ENCODE assay signal across 27 cellular contexts in the genomic region with DNA sequence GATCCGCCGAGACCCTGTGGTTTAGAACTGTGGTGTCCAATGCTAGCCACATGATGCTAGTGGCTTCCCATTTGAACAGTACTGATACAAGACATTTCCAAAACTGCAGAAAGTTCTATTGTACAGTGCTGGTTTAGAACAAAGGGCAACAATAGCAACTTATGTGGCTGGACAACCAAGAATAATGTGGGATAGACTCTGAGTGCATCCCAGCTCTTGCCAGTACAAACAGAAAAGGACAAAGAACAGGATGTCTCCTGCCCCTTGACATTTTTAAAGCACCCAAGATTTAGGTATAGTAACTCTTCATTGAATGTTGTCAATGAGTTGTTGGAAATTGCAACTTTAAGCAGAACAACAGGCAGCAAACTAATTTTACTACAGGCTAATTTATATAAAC.
"Had no signal": no experiment of that assay in that cellular context is flagged by ENCODE, and none has a peak within 500 bp of the region (broad histone marks: within the 10 kb centered on the region; RNA-seq: fewer than 3 reads in every experiment).

No MANE protein-coding gene starts in this region.

- DNase-seq: activated CD4-positive, alpha-beta T cell treated with anti-CD3 and anti-CD28 coated beads, Interleukin-2, amount 10 ng/mL, durations not matched to agents 24 days and 14 days; activated CD4-positive, alpha-beta T cell treated with anti-CD3 and anti-CD28 coated beads, Interleukin-2, amount 50 U/mL, for 4 hours; activated CD8-positive, alpha-beta T cell treated with anti-CD3 and anti-CD28 coated beads for 36 hours; activated effector memory CD4-positive, alpha-beta T cell treated with anti-CD3 and anti-CD28 coated beads, Interleukin-2, amount 50 U/mL, for 16 hours; activated naive CD4-positive, alpha-beta T cell treated with anti-CD3 and anti-CD28 coated beads for 36 hours; activated T-cell treated with anti-CD3 and anti-CD28 coated beads, Interleukin-2, amount 50 U/mL, for 1 hour; activated T-cell treated with anti-CD3 and anti-CD28 coated beads, Interleukin-2, amount 50 U/mL, for 72 hours; adrenal gland; Kasumi-1; KG1; MM.1S; MV-4-11; NCI-H1092; NCI-H1436 treated with DMSO at 0.1 percent for 48 hours; NCI-H1694 treated with DMSO at 0.1 percent for 48 hours; NCI-H2029; NCI-H345; NCI-H524 treated with DMSO at 0.1 percent for 48 hours; NK-92 treated with Interleukin-12 subunit alpha and Interleukin-12 subunit beta, amount 100 ng/mL, for 24 hours; PC-3; Peyer's patch; RPMI8226 had no signal

- H3K4me3 ChIP-seq: adrenal gland, Peyer's patch, SK-N-MC had no signal

- H3K4me1 Mint-ChIP-seq: activated CD4-positive, alpha-beta T cell treated with anti-CD3 and anti-CD28 coated beads, Interleukin-2, amount 10 ng/mL, durations not matched to agents 24 days and 14 days; activated T-helper 17 cell treated with anti-CD3 and anti-CD28 coated beads, Interleukin-2, amount 50 U/mL, for 72 hours had no signal

- H3K9me3 Mint-ChIP-seq: activated CD4-positive, alpha-beta T cell treated with anti-CD3 and anti-CD28 coated beads, Interleukin-2, amount 10 ng/mL, durations not matched to agents 24 days and 14 days; activated naive CD4-positive, alpha-beta T cell treated with anti-CD3 and anti-CD28 coated beads for 36 hours had no signal

- H3K4me1 ChIP-seq: adrenal gland, Peyer's patch had no signal

- H3K36me3 Mint-ChIP-seq: activated naive CD4-positive, alpha-beta T cell treated with anti-CD3 and anti-CD28 coated beads, Interleukin-2, amount 50 U/mL, for 72 hours had no signal

- H3K27me3 Mint-ChIP-seq: activated CD4-positive, alpha-beta T cell treated with anti-CD3 and anti-CD28 coated beads, Interleukin-2, amount 10 ng/mL, durations not matched to agents 24 days and 14 days; activated CD8-positive, alpha-beta T cell treated with anti-CD3 and anti-CD28 coated beads for 36 hours; activated T-helper 17 cell treated with anti-CD3 and anti-CD28 coated beads, Interleukin-2, amount 50 U/mL, for 72 hours; brain had no signal

- H3K27me3 ChIP-seq: adrenal gland, Peyer's patch had no signal

- ATAC-seq: activated CD8-positive, alpha-beta T cell treated with anti-CD3 and anti-CD28 coated beads for 36 hours; activated naive CD4-positive, alpha-beta T cell treated with anti-CD3 and anti-CD28 coated beads, Interleukin-2, amount 50 U/mL, for 72 hours; activated T-cell treated with anti-CD3 and anti-CD28 coated beads, Interleukin-2, amount 50 U/mL, for 72 hours; activated T-helper 17 cell treated with anti-CD3 and anti-CD28 coated beads, Interleukin-2, amount 50 U/mL, for 72 hours; PC-3 had no signal

- H3K27ac ChIP-seq: adrenal gland, Peyer's patch, SK-N-MC had no signal

- H3K4me3 Mint-ChIP-seq: activated CD4-positive, alpha-beta T cell treated with anti-CD3 and anti-CD28 coated beads, Interleukin-2, amount 10 ng/mL, durations not matched to agents 24 days and 14 days; activated CD8-positive, alpha-beta T cell treated with anti-CD3 and anti-CD28 coated beads for 36 hours; activated naive CD4-positive, alpha-beta T cell treated with anti-CD3 and anti-CD28 coated beads for 36 hours; activated T-cell treated with anti-CD3 and anti-CD28 coated beads, Interleukin-2, amount 50 U/mL, for 72 hours; activated T-helper 17 cell treated with anti-CD3 and anti-CD28 coated beads, Interleukin-2, amount 50 U/mL, for 72 hours; brain; T-helper 2 cell treated with Interferon-gamma antibody and Interleukin-4, amounts not matched to agents 5 μg/mL and 100 μg/mL, for 36 hours had no signal

- H3K9me3 ChIP-seq: adrenal gland, Peyer's patch had no signal

- H3K36me3 ChIP-seq: adrenal gland, Peyer's patch had no signal

- H3K27ac Mint-ChIP-seq: activated CD4-positive, alpha-beta T cell treated with anti-CD3 and anti-CD28 coated beads, Interleukin-2, amount 10 ng/mL, durations not matched to agents 24 days and 14 days; activated CD8-positive, alpha-beta T cell treated with anti-CD3 and anti-CD28 coated beads for 36 hours; activated naive CD4-positive, alpha-beta T cell treated with anti-CD3 and anti-CD28 coated beads for 36 hours; activated naive CD4-positive, alpha-beta T cell treated with anti-CD3 and anti-CD28 coated beads, Interleukin-2, amount 50 U/mL, for 72 hours; activated T-cell treated with anti-CD3 and anti-CD28 coated beads, Interleukin-2, amount 50 U/mL, for 72 hours; activated T-helper 17 cell treated with anti-CD3 and anti-CD28 coated beads, Interleukin-2, amount 50 U/mL, for 72 hours; T-helper 2 cell treated with Interferon-gamma antibody and Interleukin-4, amounts not matched to agents 5 μg/mL and 100 μg/mL, for 36 hours had no signal
